19 cellular contexts compared by ENCODE assay signal in the genomic region with DNA sequence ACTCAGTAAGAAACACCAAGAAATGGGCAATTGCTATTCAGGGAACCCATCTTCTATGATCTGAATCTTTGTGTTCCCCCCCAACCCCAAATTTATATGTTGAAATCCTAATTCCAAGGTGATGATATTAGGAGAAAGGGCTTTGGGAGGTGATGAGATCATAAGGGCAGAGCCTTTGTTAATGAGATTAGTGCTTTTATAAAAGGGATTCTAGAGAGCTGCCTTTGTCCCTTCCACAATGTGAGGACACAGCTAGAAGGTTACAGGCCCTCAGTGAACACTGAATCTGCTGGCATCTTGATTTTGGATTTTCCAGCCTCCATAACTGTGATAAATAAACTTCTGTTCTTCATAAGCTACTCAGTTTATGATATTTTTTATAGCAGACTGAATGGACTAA.
DNase-seq lines count a peak whose midpoint lies in the region; TF ChIP-seq lines count a peak whose summit lies in the region.
"Had no signal": no experiment of that assay in that cellular context is flagged by ENCODE, and none has a peak within 500 bp of the region (broad histone marks: within the 10 kb centered on the region; RNA-seq: fewer than 3 reads in every experiment).

No MANE protein-coding gene starts in this region.

- TF ChIP-seq CTCF in neural progenitor cell (IDR thresholded peaks at IDR 0.05) (no peak), tibial nerve (IDR thresholded peaks at IDR 0.05) (no peak)

- intact Hi-C loops in cardiac septum (cut with DNase I): no loop called here

- no peak overlapping the region for H3K27ac Mint-ChIP-seq in neural progenitor cell
- H3K27ac Mint-ChIP-seq: CD4-positive, CD25-positive, alpha-beta regulatory T cell; CD8-positive, alpha-beta memory T cell; HFFc6 had no signal

- no peaks in the 10 kb centered on the region for H3K27me3 ChIP-seq in HUES48 (ENCODE audit: control insufficient read depth, insufficient read depth, low read length)
- H3K27me3 ChIP-seq in neural progenitor cell: no peaks in the 10 kb centered on the region
- H3K27me3 ChIP-seq in tibial nerve: no peaks in the 10 kb centered on the region
- H3K27me3 ChIP-seq: BE2C had no signal

- no peak overlapping the region for H3K4me3 Mint-ChIP-seq in neural progenitor cell
- H3K4me3 Mint-ChIP-seq: CD4-positive, CD25-positive, alpha-beta regulatory T cell; CD8-positive, alpha-beta memory T cell; HFFc6 had no signal

- no peaks in the 10 kb centered on the region for H3K27me3 Mint-ChIP-seq in neural progenitor cell (ENCODE audit: insufficient read depth, low read depth)
- H3K27me3 Mint-ChIP-seq: CD4-positive, CD25-positive, alpha-beta regulatory T cell; CD8-positive, alpha-beta memory T cell had no signal

- H2AFZ ChIP-seq in neural progenitor cell (replicated peaks): no peak overlapping the region
- H2AFZ ChIP-seq: GM23248 had no signal

- H3K79me2 ChIP-seq in neural progenitor cell (ENCODE audit: low read depth): no peaks in the 10 kb centered on the region

- DNase-seq in NCI-H82 treated with DMSO at 0.1 percent for 48 hours (lab: John Stamatoyannopoulos, UW; ENCODE audit: unreplicated experiment) (peak; percentile 79), neural progenitor cell (ENCODE audit: low spot score) (peak; percentile 66), cardiac septum (ENCODE audit: low spot score) (no peak), KBM-7 (no peak), tibial nerve (ENCODE audit: low spot score in 2 of 2) (no peak), superior temporal gyrus (ENCODE audit: extremely low spot score) (no peak)
- DNase-seq: ACHN; BE2C; C1 segment of cervical spinal cord; CD4-positive, CD25-positive, alpha-beta regulatory T cell; CD8-positive, alpha-beta memory T cell; COR-L47; DMS153; DMS79; GDM1; GM23248; HFFc6 had no signal

- H3K36me3 ChIP-seq in HUES48 (ENCODE audit: control insufficient read depth, insufficient read depth, low read length): no peaks in the 10 kb centered on the region
- no peaks in the 10 kb centered on the region for H3K36me3 ChIP-seq in neural progenitor cell
- H3K36me3 ChIP-seq in tibial nerve: no peaks in the 10 kb centered on the region
- H3K36me3 ChIP-seq: BE2C had no signal

- no peaks in the 10 kb centered on the region for H3F3A ChIP-seq in neural progenitor cell (ENCODE audit: low read depth)

- H3K4me1 ChIP-seq in HUES48 (ENCODE audit: control insufficient read depth, insufficient read depth, low read length): peaks cover 51% of the 10 kb centered on the region
- H3K4me1 ChIP-seq in neural progenitor cell: peaks cover 10% of the 10 kb centered on the region
- H3K4me1 ChIP-seq in tibial nerve: no peaks in the 10 kb centered on the region
- H3K4me1 ChIP-seq: BE2C had no signal

- H3K4me2 ChIP-seq in neural progenitor cell: peak overlapping the region; percentile 36

- H3K4me3 ChIP-seq in HUES48 (ENCODE audit: low read depth, low read length): no peak overlapping the region
- no peak overlapping the region for H3K4me3 ChIP-seq in neural progenitor cell
- H3K4me3 ChIP-seq in tibial nerve: no peak overlapping the region
- H3K4me3 ChIP-seq: GM23248, K562 had no signal

- no peaks in the 10 kb centered on the region for H4K20me1 ChIP-seq in neural progenitor cell (ENCODE audit: low read depth)

- in situ Hi-C loops in KBM-7 (cut with MboI; ENCODE audit: low pct_unique_long_range_greater_than_20kb, low sequenced_read_pairs): no loop called here

- H3K9me3 ChIP-seq in HUES48 (ENCODE audit: control insufficient read depth, insufficient read depth, low read length): no peaks in the 10 kb centered on the region
- peaks cover 3% of the 10 kb centered on the region for H3K9me3 ChIP-seq in neural progenitor cell (ENCODE audit: low read depth)
- H3K9me3 ChIP-seq in tibial nerve: no peaks in the 10 kb centered on the region
- H3K9me3 ChIP-seq: BE2C had no signal

- H3K27ac ChIP-seq in HUES48 (ENCODE audit: low read depth, low read length): peak overlapping the region; percentile 24
- H3K27ac ChIP-seq in neural progenitor cell: no peak overlapping the region
- no peak overlapping the region for H3K27ac ChIP-seq in tibial nerve
- H3K27ac ChIP-seq: GM23248 had no signal

- H3K9me3 Mint-ChIP-seq in neural progenitor cell: no peaks in the 10 kb centered on the region
- H3K9me3 Mint-ChIP-seq: CD8-positive, alpha-beta memory T cell; HFFc6 had no signal

- H3K9ac ChIP-seq in HUES48 (ENCODE audit: low read depth, low read length): no peak overlapping the region
- H3K9ac ChIP-seq in neural progenitor cell: no peak overlapping the region
- H3K9ac ChIP-seq: GM23248 had no signal

- H3K4me1 Mint-ChIP-seq in neural progenitor cell: peaks cover 4% of the 10 kb centered on the region
- H3K4me1 Mint-ChIP-seq: CD8-positive, alpha-beta memory T cell had no signal

- TF ChIP-seq POLR2A in tibial nerve (IDR thresholded peaks at IDR 0.05): no peak

- TF ChIP-seq EP300 in tibial nerve (IDR thresholded peaks at IDR 0.05): no peak

- H3K36me3 Mint-ChIP-seq in neural progenitor cell: no peaks in the 10 kb centered on the region
- H3K36me3 Mint-ChIP-seq: CD4-positive, CD25-positive, alpha-beta regulatory T cell; CD8-positive, alpha-beta memory T cell had no signal

Comparison
In these comparisons a context has a peak if more than half of its experiments do, and no peak if none do; other contexts are left out.
1. DNase-seq: peak in NCI-H82 treated with DMSO at 0.1 percent for 48 hours (single experiment) and neural progenitor cell (single experiment); none in cardiac septum (single experiment), KBM-7 (single experiment), tibial nerve (0 of 2) and superior temporal gyrus (single experiment).